Comparison of ENCODE assay signal across 10 cellular contexts in the genomic region with DNA sequence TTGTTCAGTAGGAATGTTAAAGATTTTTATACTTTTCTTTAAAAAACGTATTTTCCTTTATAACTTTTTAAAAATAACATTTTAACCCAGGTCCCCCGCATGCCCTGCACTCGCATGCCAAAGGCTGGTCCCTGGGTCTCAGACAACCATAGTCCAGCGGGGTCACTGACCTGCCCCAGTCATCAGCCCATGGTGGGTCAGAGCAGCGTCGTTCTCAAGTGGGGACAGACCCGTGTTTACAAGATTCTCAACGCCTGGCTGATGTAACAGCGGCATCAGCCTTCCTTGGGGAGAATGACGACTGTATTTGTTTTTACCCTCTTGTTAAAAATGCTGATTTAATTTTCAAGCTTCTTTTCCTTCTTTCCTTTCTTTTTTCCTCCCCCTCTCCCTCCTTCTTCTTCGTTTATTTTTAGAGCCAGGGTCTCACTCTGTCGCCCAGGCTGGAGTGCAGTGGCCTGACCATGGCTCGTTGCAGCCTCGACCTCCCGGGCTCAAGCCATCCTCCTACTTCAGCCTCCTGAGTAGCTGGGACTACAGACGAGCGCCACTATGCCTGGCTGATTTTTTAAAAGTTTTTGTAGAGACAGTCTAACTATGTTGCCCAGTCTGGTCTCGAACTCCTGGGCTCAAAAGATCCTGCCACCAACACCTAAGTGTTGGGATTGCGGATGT. TPM values are rescaled to one million over a fixed set of nuclear protein-coding genes. Genes with fewer than 3 reads are reported as not detected.
A peak's percentile ranks its signal among the peaks of the same experiment; 100 is the strongest.
DNase-seq lines count a peak whose midpoint lies in the region; TF ChIP-seq lines count a peak whose summit lies in the region.
"Had no signal": no experiment of that assay in that cellular context is flagged by ENCODE, and none has a peak within 500 bp of the region (broad histone marks: within the 10 kb centered on the region; RNA-seq: fewer than 3 reads in every experiment).

No MANE protein-coding gene starts in this region.

- H3K9me3 ChIP-seq in GM23248 (ENCODE audit: low read depth) (no peaks in the 10 kb centered on the region), SK-N-SH (no peaks in the 10 kb centered on the region), right atrium auricular region (no peaks in the 10 kb centered on the region)
- H3K9me3 ChIP-seq: body of pancreas, neutrophil had no signal

- no peak overlapping the region for H3K27ac ChIP-seq in GM23248
- H3K27ac ChIP-seq in SK-N-SH (ENCODE audit: low read depth in 2 of 2, low read length in 1 of 2) = no peak overlapping the region
- peak overlapping the region; percentile 56 to 79 for H3K27ac ChIP-seq in right atrium auricular region
- H3K27ac ChIP-seq: neutrophil had no signal

- in situ Hi-C loops in GM23248 (cut with MboI) = no loop called here

- H3K27me3 ChIP-seq in GM23248 (replicated peaks; ENCODE audit: insufficient read depth) (peaks cover 68% of the 10 kb centered on the region), SK-N-SH (ENCODE audit: insufficient read depth) (peaks cover 36% of the 10 kb centered on the region), right atrium auricular region (no peaks in the 10 kb centered on the region)

- TF ChIP-seq CTCF in SK-N-SH (IDR thresholded peaks at IDR 0.05) (no peak), right atrium auricular region (IDR thresholded peaks at IDR 0.05) (no peak)

- H3K4me3 ChIP-seq in GM23248 (peak overlapping the region; percentile 64), SK-N-SH (ENCODE audit: low read depth in 2 of 2, low read length in 1 of 2) (peak overlapping the region; percentile 49 to 69), right atrium auricular region (peak overlapping the region; percentile 62 to 67), skeletal muscle cell (ENCODE audit: low read depth, low read length) (peak overlapping the region; percentile 59)

- POLR2A ChIA-PET in SK-N-SH (lab: Yijun Ruan, JAX) = no interaction called here

- H3K36me3 ChIP-seq in GM23248 (ENCODE audit: low read depth) (no peaks in the 10 kb centered on the region), SK-N-SH (replicated peaks in 1 of 2; ENCODE audit: control insufficient read depth in 1 of 2, insufficient read depth in 2 of 2, low read length in 1 of 2) (no peaks in the 10 kb centered on the region), right atrium auricular region (no peaks in the 10 kb centered on the region)
- H3K36me3 ChIP-seq: neutrophil had no signal

- H3F3A ChIP-seq in GM23248 (ENCODE audit: insufficient read depth) (no peaks in the 10 kb centered on the region), SK-N-SH (replicated peaks; ENCODE audit: insufficient read depth) (no peaks in the 10 kb centered on the region)

- H3K79me2 ChIP-seq in GM23248 (ENCODE audit: insufficient read depth) (no peaks in the 10 kb centered on the region), SK-N-SH (ENCODE audit: insufficient read depth) (no peaks in the 10 kb centered on the region)

- no peak for TF ChIP-seq EP300 in SK-N-SH (IDR thresholded peaks at IDR 0.05; ENCODE audit: borderline replicate concordance in 1 of 2, low read depth in 1 of 2, low read length in 1 of 2)

- H3K4me1 ChIP-seq in GM23248 (ENCODE audit: insufficient read depth) (no peaks in the 10 kb centered on the region), SK-N-SH (ENCODE audit: control insufficient read depth in 1 of 2, insufficient read depth in 2 of 2, low read depth in 1 of 2, low read length in 1 of 2) (no peaks in the 10 kb centered on the region; a peak in 1 of 4 replicates), right atrium auricular region (peaks cover 0 to 22% of the 10 kb centered on the region in 2 donors)

- H2AFZ ChIP-seq in GM23248 (peak overlapping the region; percentile 67; the same call in 1 of the 2 replicates), SK-N-SH (ENCODE audit: low read depth) (peak overlapping the region; percentile 79)

- H3K4me2 ChIP-seq in GM23248 (ENCODE audit: unreplicated experiment) (no peak overlapping the region), SK-N-SH (peak overlapping the region; percentile 94)

- H3K9me2 ChIP-seq in GM23248 (ENCODE audit: insufficient read depth) = no peaks in the 10 kb centered on the region
- no peaks in the 10 kb centered on the region for H3K9me2 ChIP-seq in SK-N-SH

- H4K20me1 ChIP-seq in GM23248 (ENCODE audit: insufficient read depth) = no peaks in the 10 kb centered on the region
- H4K20me1 ChIP-seq in SK-N-SH (ENCODE audit: insufficient read depth) = no peaks in the 10 kb centered on the region

- DNase-seq in GM23248 (no peak), SK-N-SH (no peak), right atrium auricular region (ENCODE audit: low spot score) (no peak), skeletal muscle cell (ENCODE audit: low read depth) (no peak), LoVo (ENCODE audit: low spot score) (no peak), NCI-H226 (no peak), GOT3 (lab: John Stamatoyannopoulos, UW) (no peak)
- DNase-seq in activated CD8-positive, alpha-beta memory T cell treated with anti-CD3 and anti-CD28 coated beads for 24 hours = no peak

- CTCF ChIA-PET in SK-N-SH (lab: Yijun Ruan, JAX) = interaction anchor here (1.1 to 1.9 kb wide), 3 partner anchors 8 to 604 kb away, joined by 3 to 5 read pairs (median 4); no protein-coding TSS in a partner anchor

- H3K9ac ChIP-seq in GM23248 = no peak overlapping the region
- no peak overlapping the region for H3K9ac ChIP-seq in SK-N-SH

- TF ChIP-seq RAD21 in SK-N-SH (IDR thresholded peaks at IDR 0.05; ENCODE audit: low read length) = no peak

- 35 to 37% methylated on average over 19 of the region's 19 CpGs for WGBS in GM23248 (ENCODE audit: low coverage in 1 of 2, low lambda C conversion rate in 2 of 2, missing lambda C conversion rate in 2 of 2), 2 experiments
- 30% methylated on average over 19 of the region's 19 CpGs for WGBS in SK-N-SH (ENCODE audit: low lambda C conversion rate)

TF ChIP-seq in SK-N-SH, 30 proteins besides CTCF, POLR2A, EP300 and RAD21 (continues in another document):
- TF ChIP-seq GATA2 (CRISPR knock-in tag; IDR thresholded peaks at IDR 0.05) (no peak), JUND (IDR thresholded peaks at IDR 0.05) (no peak), RFX5 (IDR thresholded peaks at IDR 0.05; ENCODE audit: low read length) (no peak), USF2 (IDR thresholded peaks at IDR 0.05; ENCODE audit: borderline replicate concordance, low read depth, low read length) (no peak), ZBTB33 (IDR thresholded peaks at IDR 0.05; ENCODE audit: borderline replicate concordance, low read depth) (no peak), RXRA (IDR thresholded peaks at IDR 0.05; ENCODE audit: borderline replicate concordance, low read depth) (no peak), POLR2AphosphoS5 (IDR thresholded peaks at IDR 0.05; ENCODE audit: low read depth, low read length) (no peak), FOXM1 (IDR thresholded peaks at IDR 0.05; ENCODE audit: low read depth) (no peak), ELF1 (IDR thresholded peaks at IDR 0.05) (no peak)
- TF ChIP-seq, protein P1, sequence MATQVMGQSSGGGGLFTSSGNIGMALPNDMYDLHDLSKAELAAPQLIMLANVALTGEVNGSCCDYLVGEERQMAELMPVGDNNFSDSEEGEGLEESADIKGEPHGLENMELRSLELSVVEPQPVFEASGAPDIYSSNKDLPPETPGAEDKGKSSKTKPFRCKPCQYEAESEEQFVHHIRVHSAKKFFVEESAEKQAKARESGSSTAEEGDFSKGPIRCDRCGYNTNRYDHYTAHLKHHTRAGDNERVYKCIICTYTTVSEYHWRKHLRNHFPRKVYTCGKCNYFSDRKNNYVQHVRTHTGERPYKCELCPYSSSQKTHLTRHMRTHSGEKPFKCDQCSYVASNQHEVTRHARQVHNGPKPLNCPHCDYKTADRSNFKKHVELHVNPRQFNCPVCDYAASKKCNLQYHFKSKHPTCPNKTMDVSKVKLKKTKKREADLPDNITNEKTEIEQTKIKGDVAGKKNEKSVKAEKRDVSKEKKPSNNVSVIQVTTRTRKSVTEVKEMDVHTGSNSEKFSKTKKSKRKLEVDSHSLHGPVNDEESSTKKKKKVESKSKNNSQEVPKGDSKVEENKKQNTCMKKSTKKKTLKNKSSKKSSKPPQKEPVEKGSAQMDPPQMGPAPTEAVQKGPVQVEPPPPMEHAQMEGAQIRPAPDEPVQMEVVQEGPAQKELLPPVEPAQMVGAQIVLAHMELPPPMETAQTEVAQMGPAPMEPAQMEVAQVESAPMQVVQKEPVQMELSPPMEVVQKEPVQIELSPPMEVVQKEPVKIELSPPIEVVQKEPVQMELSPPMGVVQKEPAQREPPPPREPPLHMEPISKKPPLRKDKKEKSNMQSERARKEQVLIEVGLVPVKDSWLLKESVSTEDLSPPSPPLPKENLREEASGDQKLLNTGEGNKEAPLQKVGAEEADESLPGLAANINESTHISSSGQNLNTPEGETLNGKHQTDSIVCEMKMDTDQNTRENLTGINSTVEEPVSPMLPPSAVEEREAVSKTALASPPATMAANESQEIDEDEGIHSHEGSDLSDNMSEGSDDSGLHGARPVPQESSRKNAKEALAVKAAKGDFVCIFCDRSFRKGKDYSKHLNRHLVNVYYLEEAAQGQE (IDR thresholded peaks at IDR 0.05; ENCODE audit: low read depth, low read length) = no peak

RNA-seq across cellular contexts. Expression of gene EFHD1, which starts 1.0 kb away (rescaled TPM):
- total RNA-seq in GM23248 (2014; rRNA removed; shearing (Covaris generic)) = not detected in 2 replicates
- not detected in 2 replicates for polyA plus RNA-seq in GM23248 (2016; fragmentation: Nextera tagmentation; extraction: Ambion mirVana)
- polyA plus RNA-seq in SK-N-SH (2012; rRNA removed) = 0.05 TPM in 1 of 2 replicates, not detected in the other
- polyA plus RNA-seq in SK-N-SH (2012; cell fraction: cytosol; rRNA removed) = 0.08 and 0.13 TPM in 2 replicates
- polyA plus RNA-seq in SK-N-SH (2012; cell fraction: nucleus; rRNA removed) = 0.02 and 0.21 TPM in 2 replicates
- total RNA-seq in right atrium auricular region = 10 to 100 TPM; 11.4 to 11.5 TPM

Comparison
In these comparisons a context has a peak if more than half of its experiments do, and no peak if none do; other contexts are left out.
1. H3K27ac ChIP-seq: peak in right atrium auricular region (2 of 2); none in GM23248 (single experiment) and SK-N-SH (0 of 2).
2. RNA of gene EFHD1, which starts 1.0 kb away (total RNA-seq): 11.4 to 11.5 TPM in right atrium auricular region; not detected in GM23248; every median in the first group is over 10 times any median in the second.
3. Peak in every context shown above with its lines, with median percentiles within 50 percentile points of each other: H3K4me3 ChIP-seq.